Comparison of ENCODE assay signal across 9 cellular contexts in the genomic region with DNA sequence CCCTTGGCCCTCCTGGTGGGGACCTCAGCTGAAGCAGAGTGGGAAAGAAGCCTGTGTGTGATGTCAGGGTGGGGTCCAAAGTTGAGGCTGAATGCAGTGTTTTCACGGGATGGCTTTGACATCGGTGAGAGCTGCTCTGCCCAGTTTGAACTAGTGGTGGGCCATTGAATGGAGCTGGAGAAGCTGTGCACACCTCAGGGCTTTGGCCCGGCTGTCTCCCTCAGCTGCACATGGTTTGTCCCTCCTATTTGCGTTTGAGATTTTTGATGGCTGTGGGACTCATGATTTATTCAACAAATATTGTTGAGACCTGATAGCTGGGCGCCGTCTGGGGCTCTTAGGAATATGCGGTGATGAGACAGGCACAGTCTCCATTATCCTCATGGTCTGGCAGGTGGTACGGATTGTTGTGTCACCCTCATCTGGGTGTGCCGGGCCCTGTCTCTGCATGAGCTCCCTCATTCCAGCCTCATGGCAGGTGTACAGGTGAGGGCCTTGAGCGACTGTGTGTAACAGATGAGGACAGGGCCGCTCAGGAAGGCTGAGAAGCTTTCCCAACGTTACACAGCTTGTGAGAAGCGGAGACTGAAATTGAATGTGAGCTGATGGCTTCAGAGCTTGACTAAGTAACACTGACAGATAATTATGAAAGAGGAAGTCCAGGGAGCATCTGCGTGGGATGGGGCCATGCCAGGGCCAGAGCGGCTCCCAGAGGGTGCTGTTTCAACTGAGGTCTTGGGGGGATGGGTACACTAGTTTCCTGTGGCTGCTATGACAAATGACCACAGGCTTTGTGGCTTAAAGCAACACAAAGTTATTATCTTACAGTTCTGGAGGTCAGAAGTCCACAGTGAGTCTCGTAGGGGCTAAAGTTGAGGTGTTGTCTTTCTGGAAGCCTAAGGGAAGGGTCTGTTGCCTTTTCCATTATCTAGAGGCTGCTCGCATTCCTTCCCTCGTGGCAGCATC. TPM values are rescaled to one million over a fixed set of nuclear protein-coding genes. Genes with fewer than 3 reads are reported as not detected.
A peak's percentile ranks its signal among the peaks of the same experiment; 100 is the strongest.
DNase-seq lines count a peak whose midpoint lies in the region; ATAC-seq, FAIRE-seq and TF ChIP-seq lines count a peak whose summit lies in the region.
"Had no signal": no experiment of that assay in that cellular context is flagged by ENCODE, and none has a peak within 500 bp of the region (broad histone marks: within the 10 kb centered on the region; RNA-seq: fewer than 3 reads in every experiment).

No MANE protein-coding gene starts in this region.

- H3K9me3 Mint-ChIP-seq in nephron progenitor cell, result peaks cover 1% of the 10 kb centered on the region

- H3K9me3 ChIP-seq in A549 (no peaks in the 10 kb centered on the region), colonic mucosa (no peaks in the 10 kb centered on the region)

- TF ChIP-seq EP300 in A549 (IDR thresholded peaks at IDR 0.05), result no peak

- no peaks in the 10 kb centered on the region for H3K27me3 Mint-ChIP-seq in nephron progenitor cell (ENCODE audit: low read depth, poor library complexity)

- peaks cover 97% of the 10 kb centered on the region for H3K4me1 ChIP-seq in A549
- H3K4me1 ChIP-seq in colonic mucosa, result no peaks in the 10 kb centered on the region

- H3K27ac ChIP-seq in A549 (peak overlapping the region; percentile 3 to 81; a peak in 4 of 6 replicates), colonic mucosa (peak overlapping the region; percentile 57)

- H3K36me3 ChIP-seq in colonic mucosa, result no peaks in the 10 kb centered on the region

- H3K4me1 Mint-ChIP-seq in nephron progenitor cell, result peaks cover 72% of the 10 kb centered on the region

- CTCF ChIA-PET in A549 (lab: Yijun Ruan, JAX), result interaction anchor here (1.0 to 1.8 kb wide), 3 partner anchors 17 to 115 kb away, joined by 3 to 5 read pairs (median 4); no protein-coding TSS in a partner anchor

- ATAC-seq in A549 (peak in 1 of 2 experiments; percentile 5; a peak in 1 of 6 replicates), GM18505 (IDR thresholded peaks at IDR 0.05; ENCODE audit: unreplicated experiment) (peak; percentile 76), HG02678 (IDR thresholded peaks at IDR 0.05; ENCODE audit: unreplicated experiment) (peak; percentile 84)

- TF ChIP-seq POLR2A in A549 (IDR thresholded peaks at IDR 0.05; ENCODE audit: low read length) (no peak), GM18505 (IDR thresholded peaks at IDR 0.05; ENCODE audit: borderline replicate concordance, extremely low read depth, insufficient read depth, insufficient read length) (peak; percentile 78), NB4 (IDR thresholded peaks at IDR 0.05; ENCODE audit: extremely low read depth, insufficient read length) (no peak)

- peak overlapping the region; percentile 38; the same call in 2 of the 3 replicates for H3K4me2 ChIP-seq in A549

- peak overlapping the region; percentile 74 for H3K27ac Mint-ChIP-seq in nephron progenitor cell

- peaks cover 20% of the 10 kb centered on the region for H3K36me3 Mint-ChIP-seq in nephron progenitor cell (ENCODE audit: low read depth)

- WGBS in A549 (ENCODE audit: missing lambda C conversion rate), result 83% methylated on average over 18 of the region's 18 CpGs

- DNase-seq in A549 (ENCODE audit: low read depth in 1 of 2, low spot score in 1 of 2) (no peak), NB4 (ENCODE audit: low read depth) (peak; percentile 100), colonic mucosa (peak; percentile 47), nephron progenitor cell (no peak), DMS79 treated with DMSO at 0.1 percent for 48 hours (lab: John Stamatoyannopoulos, UW) (no peak), cerebellum (ENCODE audit: low spot score) (no peak)

- peak overlapping the region in 1 of 2 donors; percentile 38 for H3K9ac ChIP-seq in colonic mucosa (ENCODE audit: low read depth in 2 of 2, low read length in 2 of 2)

- FAIRE-seq in A549 (lab: Jason Lieb, UNC), result no peak
- FAIRE-seq: bronchial epithelial cell had no signal

- intact Hi-C loops in colonic mucosa (cut with DNase I), result no loop called here

- no peak overlapping the region for H3K4me3 Mint-ChIP-seq in nephron progenitor cell

- POLR2A ChIA-PET in A549 (lab: Yijun Ruan, JAX), result no interaction called here

- no peak for TF ChIP-seq RAD21 in A549 (conservative IDR thresholded peaks at IDR 0.05 in 1 of 2, IDR thresholded peaks at IDR 0.05 in 1 of 2)

- no peak overlapping the region for H3K4me3 ChIP-seq in A549
- no peak overlapping the region for H3K4me3 ChIP-seq in NB4 (ENCODE audit: low read depth, low read length)
- no peak overlapping the region for H3K4me3 ChIP-seq in colonic mucosa

- TF ChIP-seq CTCF in A549 (IDR thresholded peaks at IDR 0.05) (no peak), NB4 (IDR thresholded peaks at IDR 0.05; ENCODE audit: low read depth, low read length) (no peak), colonic mucosa (IDR thresholded peaks at IDR 0.05) (no peak), nephron progenitor cell (IDR thresholded peaks at IDR 0.05) (no peak)

- no peaks in the 10 kb centered on the region for H3K27me3 ChIP-seq in colonic mucosa

TF ChIP-seq in A549, 52 proteins besides CTCF, POLR2A, EP300 and RAD21:
- TF ChIP-seq ZNF302 (CRISPR knock-in tag; IDR thresholded peaks at IDR 0.05), result no peak
- no peak for TF ChIP-seq CEBPB (IDR thresholded peaks at IDR 0.05)
- TF ChIP-seq, protein P1, sequence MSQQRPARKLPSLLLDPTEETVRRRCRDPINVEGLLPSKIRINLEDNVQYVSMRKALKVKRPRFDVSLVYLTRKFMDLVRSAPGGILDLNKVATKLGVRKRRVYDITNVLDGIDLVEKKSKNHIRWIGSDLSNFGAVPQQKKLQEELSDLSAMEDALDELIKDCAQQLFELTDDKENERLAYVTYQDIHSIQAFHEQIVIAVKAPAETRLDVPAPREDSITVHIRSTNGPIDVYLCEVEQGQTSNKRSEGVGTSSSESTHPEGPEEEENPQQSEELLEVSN (IDR thresholded peaks at IDR 0.05; ENCODE audit: borderline replicate concordance, low read depth), result no peak
- TF ChIP-seq MAZ (IDR thresholded peaks at IDR 0.05; ENCODE audit: borderline replicate concordance, low read depth, low read length), result no peak
- no peak for TF ChIP-seq MAFK (IDR thresholded peaks at IDR 0.05; ENCODE audit: partially characterized antibody)
- TF ChIP-seq RARB (CRISPR knock-in tag; IDR thresholded peaks at IDR 0.05), result no peak
- no peak for TF ChIP-seq ESRRA (IDR thresholded peaks at IDR 0.05; ENCODE audit: borderline replicate concordance, low read length)
- no peak for TF ChIP-seq KDM5A (IDR thresholded peaks at IDR 0.05)
- no peak for TF ChIP-seq KDM1A (IDR thresholded peaks at IDR 0.05; ENCODE audit: low read depth)
- TF ChIP-seq NPAS2 (CRISPR knock-in tag; IDR thresholded peaks at IDR 0.05; ENCODE audit: borderline replicate concordance), result no peak
- TF ChIP-seq HOXB13 (CRISPR knock-in tag; IDR thresholded peaks at IDR 0.05; ENCODE audit: low read depth), result no peak
- no peak for TF ChIP-seq RCOR1 (IDR thresholded peaks at IDR 0.05; ENCODE audit: low read depth, low read length)
- no peak for TF ChIP-seq MYC (IDR thresholded peaks at IDR 0.05; ENCODE audit: borderline replicate concordance, low read length)
- TF ChIP-seq TP53 (CRISPR knock-in tag; IDR thresholded peaks at IDR 0.05), result no peak
- TF ChIP-seq HMGXB4 (CRISPR knock-in tag; IDR thresholded peaks at IDR 0.05; ENCODE audit: borderline replicate concordance), result no peak
- TF ChIP-seq EHF (CRISPR knock-in tag; IDR thresholded peaks at IDR 0.05), result no peak
- no peak for TF ChIP-seq GATA3 (IDR thresholded peaks at IDR 0.05; ENCODE audit: borderline replicate concordance)
- TF ChIP-seq SREBF2 (IDR thresholded peaks at IDR 0.05), result no peak
TF ChIP-seq in A549: peak in this region for 0.

RNA-seq across cellular contexts. Expression of gene CMIP, which starts 36.5 kb away (rescaled TPM):
- polyA plus RNA-seq in A549 (2011; rRNA removed), result 21.6 and 44.7 TPM in 2 replicates
- polyA plus RNA-seq in A549 (2012; cell fraction: cytosol; rRNA removed), result 78.5 and 97.9 TPM in 2 replicates
- polyA plus RNA-seq in A549 (2012; cell fraction: nucleus; rRNA removed), result 128 and 142 TPM in 2 replicates
- polyA plus RNA-seq in A549 (2017; fragmentation: RNase III; extraction: RNeasy Plus Mini Kit Qiagen cat#74134 plus additional on column Dnase treatment), result 118 to 129 TPM (median 125 TPM) in 3 replicates
- polyA minus RNA-seq in A549 (2011; rRNA and poly(A)+ RNA removed), result 89.1 and 130 TPM in 2 replicates
- 100 to 1,000 TPM in 1 of 2 donors, 10 to 100 TPM in 1; 83.4 to 107 TPM for total RNA-seq in colonic mucosa
- 44.4 TPM for total RNA-seq in cerebellum

Comparison
In these comparisons a context has a peak if more than half of its experiments do, and no peak if none do; other contexts are left out.
1. DNase-seq: peak in NB4 (single experiment) and colonic mucosa (single experiment); none in A549 (0 of 2), nephron progenitor cell (single experiment), DMS79 treated with DMSO at 0.1 percent for 48 hours (single experiment) and cerebellum (single experiment).